In genomic region chr17:41168121-41168520, GRCh38 we compare ENCODE assay signal across 39 cellular contexts. TPM values are rescaled to one million over a fixed set of nuclear protein-coding genes. Genes with fewer than 3 reads are reported as not detected.
"Had no signal": no experiment of that assay in that cellular context is flagged by ENCODE, and none has a peak within 500 bp of the region (broad histone marks: within the 10 kb centered on the region; RNA-seq: fewer than 3 reads in every experiment).

KRTAP4-3 (minus strand) TSS chr17:41168221; CDS start chr17:41168172, 49 bp downstream.

- H3K4me3 Mint-ChIP-seq: activated CD4-positive, alpha-beta memory T cell treated with anti-CD3 and anti-CD28 coated beads for 36 hours; activated CD4-positive, alpha-beta T cell treated with anti-CD3 and anti-CD28 coated beads for 36 hours; activated CD4-positive, alpha-beta T cell treated with anti-CD3 and anti-CD28 coated beads, Interleukin-2, amount 10 ng/mL, durations not matched to agents 24 days and 14 days; activated naive CD4-positive, alpha-beta T cell treated with anti-CD3 and anti-CD28 coated beads, Interleukin-2, amount 10 ng/mL, durations not matched to agents 7 days and 5 days; activated naive CD8-positive, alpha-beta T cell treated with anti-CD3 and anti-CD28 coated beads, Interleukin-2, amount 50 U/mL, for 24 hours; activated T-cell treated with anti-CD3 and anti-CD28 coated beads, Interleukin-2, amount 50 U/mL, for 24 hours; activated T-cell treated with anti-CD3 and anti-CD28 coated beads, Interleukin-2, amount 50 U/mL, for 72 hours; brain; central memory CD8-positive, alpha-beta T cell; effector memory CD8-positive, alpha-beta T cell; T-cell; T-helper 1 cell treated with Interleukin-12 subunit alpha and Interleukin-12 subunit beta and Interleukin-4 antibody, amounts not matched to agents 30 μg/mL and 1 μg/mL, for 36 hours; T-helper 2 cell treated with Interferon-gamma antibody and Interleukin-4, amounts not matched to agents 5 μg/mL and 100 μg/mL, for 36 hours had no signal

- ATAC-seq: activated CD4-positive, alpha-beta T cell treated with anti-CD3 and anti-CD28 coated beads for 36 hours; activated naive CD4-positive, alpha-beta T cell treated with anti-CD3 and anti-CD28 coated beads, Interleukin-2, amount 50 U/mL, for 72 hours; activated naive CD8-positive, alpha-beta T cell treated with anti-CD3 and anti-CD28 coated beads, Interleukin-2, amount 50 U/mL, for 24 hours; activated T-cell treated with anti-CD3 and anti-CD28 coated beads, Interleukin-2, amount 50 U/mL, for 72 hours; effector memory CD8-positive, alpha-beta T cell; heart left ventricle; T-cell had no signal

- H3K36me3 Mint-ChIP-seq: activated CD4-positive, alpha-beta memory T cell treated with anti-CD3 and anti-CD28 coated beads for 36 hours; activated naive CD4-positive, alpha-beta T cell treated with anti-CD3 and anti-CD28 coated beads, Interleukin-2, amount 10 ng/mL, durations not matched to agents 7 days and 5 days; activated naive CD4-positive, alpha-beta T cell treated with anti-CD3 and anti-CD28 coated beads, Interleukin-2, amount 50 U/mL, for 72 hours; brain; T-cell had no signal

- H3K27me3 Mint-ChIP-seq: activated CD4-positive, alpha-beta memory T cell treated with anti-CD3 and anti-CD28 coated beads for 36 hours; activated naive CD8-positive, alpha-beta T cell treated with anti-CD3 and anti-CD28 coated beads, Interleukin-2, amount 50 U/mL, for 24 hours; activated T-cell treated with anti-CD3 and anti-CD28 coated beads, Interleukin-2, amount 50 U/mL, for 24 hours had no signal

- H3K4me1 Mint-ChIP-seq: activated CD4-positive, alpha-beta T cell treated with anti-CD3 and anti-CD28 coated beads for 36 hours; activated CD4-positive, alpha-beta T cell treated with anti-CD3 and anti-CD28 coated beads, Interleukin-2, amount 10 ng/mL, durations not matched to agents 24 days and 14 days; activated naive CD4-positive, alpha-beta T cell treated with anti-CD3 and anti-CD28 coated beads, Interleukin-2, amount 10 ng/mL, durations not matched to agents 7 days and 5 days; activated naive CD8-positive, alpha-beta T cell treated with anti-CD3 and anti-CD28 coated beads, Interleukin-2, amount 50 U/mL, for 24 hours; brain; central memory CD8-positive, alpha-beta T cell had no signal

- H3K4me1 ChIP-seq: adrenal gland, ascending aorta, breast epithelium, esophagus squamous epithelium, heart left ventricle had no signal

- DNase-seq: activated CD4-positive, alpha-beta memory T cell treated with anti-CD3 and anti-CD28 coated beads for 36 hours; activated CD4-positive, alpha-beta T cell treated with anti-CD3 and anti-CD28 coated beads for 36 hours; activated CD4-positive, alpha-beta T cell treated with anti-CD3 and anti-CD28 coated beads, Interleukin-2, amount 10 ng/mL, durations not matched to agents 24 days and 14 days; activated CD4-positive, CD25-positive, alpha-beta regulatory T cell; activated CD4-positive, CD25-positive, alpha-beta regulatory T cell treated with anti-CD3 and anti-CD28 coated beads, Interleukin-2, amount 50 U/mL, for 72 hours; activated CD8-positive, alpha-beta memory T cell treated with anti-CD3 and anti-CD28 coated beads, Interleukin-2, amount 50 U/mL, for 48 hours; activated gamma-delta T cell; activated naive CD4-positive, alpha-beta T cell; activated naive CD4-positive, alpha-beta T cell treated with anti-CD3 and anti-CD28 coated beads, Interleukin-2, amount 10 ng/mL, durations not matched to agents 7 days and 5 days; activated naive CD8-positive, alpha-beta T cell treated with anti-CD3 and anti-CD28 coated beads, Interleukin-2, amount 50 U/mL, for 24 hours; activated T-cell treated with anti-CD3 and anti-CD28 coated beads for 4 hours; activated T-cell treated with anti-CD3 and anti-CD28 coated beads, Interleukin-2, amount 50 U/mL, for 24 hours; activated T-cell treated with anti-CD3 and anti-CD28 coated beads, Interleukin-2, amount 50 U/mL, for 72 hours; adrenal gland; amygdala; cortex of kidney; dermis blood vessel endothelial cell; effector CD4-positive, alpha-beta T cell; effector memory CD8-positive, alpha-beta T cell; esophagus squamous epithelium; heart left ventricle; SW 1271; T-cell; T1000 had no signal

- H3K4me3 ChIP-seq: adrenal gland, ascending aorta, breast epithelium, cardiac muscle cell, esophagus squamous epithelium, heart left ventricle had no signal

- H3K27ac ChIP-seq: adrenal gland, ascending aorta, breast epithelium, cardiac muscle cell, epithelial cell of prostate, esophagus squamous epithelium, heart left ventricle had no signal

- H3K9me3 ChIP-seq: adrenal gland, ascending aorta, breast epithelium, esophagus squamous epithelium, heart left ventricle had no signal

- H3K9me3 Mint-ChIP-seq: activated CD4-positive, alpha-beta memory T cell treated with anti-CD3 and anti-CD28 coated beads for 36 hours; activated CD4-positive, alpha-beta T cell treated with anti-CD3 and anti-CD28 coated beads, Interleukin-2, amount 10 ng/mL, durations not matched to agents 24 days and 14 days; activated naive CD4-positive, alpha-beta T cell treated with anti-CD3 and anti-CD28 coated beads, Interleukin-2, amount 10 ng/mL, durations not matched to agents 7 days and 5 days; activated naive CD4-positive, alpha-beta T cell treated with anti-CD3 and anti-CD28 coated beads, Interleukin-2, amount 50 U/mL, for 72 hours; activated naive CD8-positive, alpha-beta T cell treated with anti-CD3 and anti-CD28 coated beads, Interleukin-2, amount 50 U/mL, for 24 hours; activated T-cell treated with anti-CD3 and anti-CD28 coated beads, Interleukin-2, amount 50 U/mL, for 24 hours; activated T-cell treated with anti-CD3 and anti-CD28 coated beads, Interleukin-2, amount 50 U/mL, for 72 hours; brain; central memory CD8-positive, alpha-beta T cell; effector memory CD8-positive, alpha-beta T cell; T-cell; T-helper 1 cell treated with Interleukin-12 subunit alpha and Interleukin-12 subunit beta and Interleukin-4 antibody, amounts not matched to agents 30 μg/mL and 1 μg/mL, for 36 hours; T-helper 2 cell treated with Interferon-gamma antibody and Interleukin-4, amounts not matched to agents 5 μg/mL and 100 μg/mL, for 36 hours had no signal

- H3K27ac Mint-ChIP-seq: activated CD4-positive, alpha-beta memory T cell treated with anti-CD3 and anti-CD28 coated beads for 36 hours; activated CD4-positive, alpha-beta T cell treated with anti-CD3 and anti-CD28 coated beads for 36 hours; activated CD4-positive, alpha-beta T cell treated with anti-CD3 and anti-CD28 coated beads, Interleukin-2, amount 10 ng/mL, durations not matched to agents 24 days and 14 days; activated naive CD4-positive, alpha-beta T cell treated with anti-CD3 and anti-CD28 coated beads, Interleukin-2, amount 10 ng/mL, durations not matched to agents 7 days and 5 days; activated naive CD4-positive, alpha-beta T cell treated with anti-CD3 and anti-CD28 coated beads, Interleukin-2, amount 50 U/mL, for 72 hours; activated naive CD8-positive, alpha-beta T cell treated with anti-CD3 and anti-CD28 coated beads, Interleukin-2, amount 50 U/mL, for 24 hours; activated T-cell treated with anti-CD3 and anti-CD28 coated beads, Interleukin-2, amount 50 U/mL, for 24 hours; activated T-cell treated with anti-CD3 and anti-CD28 coated beads, Interleukin-2, amount 50 U/mL, for 72 hours; brain; effector memory CD8-positive, alpha-beta T cell; T-cell; T-helper 1 cell treated with Interleukin-12 subunit alpha and Interleukin-12 subunit beta and Interleukin-4 antibody, amounts not matched to agents 30 μg/mL and 1 μg/mL, for 36 hours; T-helper 2 cell treated with Interferon-gamma antibody and Interleukin-4, amounts not matched to agents 5 μg/mL and 100 μg/mL, for 36 hours had no signal

- H3K27me3 ChIP-seq: adrenal gland, ascending aorta, breast epithelium had no signal

- H3K36me3 ChIP-seq: adrenal gland, ascending aorta, breast epithelium, cardiac muscle cell, esophagus squamous epithelium, heart left ventricle had no signal

RNA-seq across cellular contexts. Expression of gene KRTAP4-3, which starts in this region (rescaled TPM):
- total RNA-seq: activated CD4-positive, alpha-beta memory T cell treated with anti-CD3 and anti-CD28 coated beads for 36 hours; activated CD4-positive, alpha-beta T cell treated with anti-CD3 and anti-CD28 coated beads for 36 hours; activated CD4-positive, alpha-beta T cell treated with anti-CD3 and anti-CD28 coated beads, Interleukin-2, amount 10 ng/mL, durations not matched to agents 24 days and 14 days; activated naive CD4-positive, alpha-beta T cell treated with anti-CD3 and anti-CD28 coated beads, Interleukin-2, amount 50 U/mL, for 72 hours; activated T-cell treated with anti-CD3 and anti-CD28 coated beads, Interleukin-2, amount 50 U/mL, for 72 hours; adrenal gland; ascending aorta; breast epithelium; cardiac muscle cell; cerebellum; dermis blood vessel endothelial cell; endothelial cell of umbilical vein; esophagus squamous epithelium; fibroblast of lung; fibroblast of villous mesenchyme; frontal cortex; heart left ventricle; T-cell had no signal
- polyA plus RNA-seq: adrenal gland, cardiac muscle cell, endothelial cell of umbilical vein, esophagus, fibroblast of lung, heart left ventricle had no signal
